26 cellular contexts compared by ENCODE assay signal in the genomic region with DNA sequence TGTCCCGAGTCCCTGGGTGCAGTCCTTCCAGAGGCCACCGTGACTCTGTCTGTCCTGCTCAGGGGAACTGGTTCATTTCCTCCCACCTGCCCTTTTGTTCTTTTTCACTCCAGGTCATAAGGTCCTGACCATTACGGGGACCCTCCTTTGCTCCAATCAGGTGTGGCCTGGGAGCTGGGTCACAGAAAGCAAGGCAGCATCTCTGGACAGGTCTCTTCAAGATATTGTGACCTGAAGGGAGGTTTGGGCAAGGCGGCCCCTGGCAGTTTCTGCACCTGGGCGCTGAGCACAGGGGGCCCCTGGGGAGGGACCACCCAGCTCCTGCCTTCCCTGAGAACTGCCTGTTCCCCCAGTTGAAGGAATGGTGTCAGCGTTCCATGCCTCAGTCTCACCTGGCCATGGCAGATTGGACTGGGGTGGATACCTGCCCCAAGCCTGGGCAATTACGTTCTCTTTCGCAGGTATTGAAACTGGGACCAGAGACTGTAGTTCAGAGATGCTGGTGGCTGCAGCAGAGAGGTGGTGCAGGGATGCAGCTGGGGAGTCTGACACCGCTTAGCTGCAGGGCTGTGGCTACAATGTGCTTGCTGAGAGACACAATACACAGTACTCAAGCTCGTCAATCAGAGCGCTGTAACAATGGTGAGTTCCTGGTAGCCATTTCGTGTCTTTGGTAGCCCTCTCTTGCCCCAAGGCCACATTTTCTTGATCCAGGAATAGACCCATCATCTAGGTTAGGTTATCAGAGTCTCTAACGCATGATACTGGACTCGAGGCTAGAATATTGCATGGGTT. TPM values are rescaled to one million over a fixed set of nuclear protein-coding genes. Genes with fewer than 3 reads are reported as not detected.
"Had no signal": no experiment of that assay in that cellular context is flagged by ENCODE, and none has a peak within 500 bp of the region (broad histone marks: within the 10 kb centered on the region; RNA-seq: fewer than 3 reads in every experiment).

No MANE protein-coding gene starts in this region.

- ATAC-seq: effector memory CD8-positive, alpha-beta T cell; gastrocnemius medialis; left ventricle myocardium superior; sciatic nerve; stimulated activated naive B cell treated with anti-CD40 and anti-IgM and Interleukin-4, amounts not matched to agents 10 μg/mL and 1 μg/mL and 100 μg/mL, for 72 hours had no signal

- H3K27me3 ChIP-seq: breast epithelium, gastrocnemius medialis, upper lobe of left lung had no signal

- H3K36me3 ChIP-seq: breast epithelium, esophagus squamous epithelium, gastrocnemius medialis, thoracic aorta, upper lobe of left lung had no signal

- H3K27ac ChIP-seq: breast epithelium, esophagus squamous epithelium, gastrocnemius medialis, parathyroid adenoma, thoracic aorta, upper lobe of left lung had no signal

- H3K9me3 ChIP-seq: breast epithelium, thoracic aorta had no signal

- H3K4me3 ChIP-seq: breast epithelium, esophagus squamous epithelium, gastrocnemius medialis, smooth muscle cell, thoracic aorta, upper lobe of left lung had no signal

- DNase-seq: activated CD4-positive, alpha-beta T cell treated with anti-CD3 and anti-CD28 coated beads for 4 hours; activated CD4-positive, alpha-beta T cell treated with anti-CD3 and anti-CD28 coated beads, Interleukin-2, amount 50 U/mL, for 48 hours; activated CD4-positive, CD25-positive, alpha-beta regulatory T cell; activated CD8-positive, alpha-beta memory T cell treated with anti-CD3 and anti-CD28 coated beads, Interleukin-2, amount 50 U/mL, for 48 hours; activated naive CD4-positive, alpha-beta T cell treated with Interleukin-2 at 50 U/mL for 16 hours; activated naive CD8-positive, alpha-beta T cell treated with anti-CD3 and anti-CD28 coated beads, Interleukin-2, amount 10 ng/mL, durations not matched to agents 7 days and 5 days; activated T-cell treated with anti-CD3 and anti-CD28 coated beads, Interleukin-2, amount 50 U/mL, for 48 hours; amniotic stem cell; effector memory CD8-positive, alpha-beta T cell; esophagus squamous epithelium; gastrocnemius medialis; hippocampal formation; left ventricle myocardium superior; stimulated activated CD4-positive, alpha-beta T cell treated with anti-CD3 and anti-CD28 coated beads, Interleukin-15, amount 100 ng/mL, for 24 hours; stimulated activated CD8-positive, alpha-beta memory T cell treated with anti-CD3 and anti-CD28 coated beads, Interleukin-4, amount 100 ng/mL, for 48 hours; stimulated activated naive B cell treated with anti-CD40 and anti-IgM and Interleukin-4, amounts not matched to agents 10 μg/mL and 1 μg/mL and 100 μg/mL, for 72 hours; T-helper 9 cell; upper lobe of left lung had no signal

- H3K4me1 ChIP-seq: breast epithelium, esophagus squamous epithelium, gastrocnemius medialis, parathyroid adenoma, upper lobe of left lung had no signal

RNA-seq across cellular contexts. Expression of a gene that starts 53.8 kb away (rescaled TPM):
- total RNA-seq: activated CD8-positive, alpha-beta memory T cell treated with anti-CD3 and anti-CD28 coated beads for 36 hours; activated naive CD8-positive, alpha-beta T cell treated with anti-CD3 and anti-CD28 coated beads, Interleukin-2, amount 10 ng/mL, durations not matched to agents 7 days and 5 days; natural killer cell treated with Interleukin-12 subunit alpha and Interleukin-12 subunit beta and Interleukin-15 and Interleukin-18, amount 100 ng/mL, for 72 hours; T-helper 1 cell treated with Interleukin-12 subunit alpha and Interleukin-12 subunit beta and Interleukin-4 antibody, amounts not matched to agents 30 ng/mL and 1 ng/mL, for 36 hours had no signal
